ENCODE assay signal across 10 cellular contexts in genomic region chr4:123361195-123361861, GRCh38. TPM values are rescaled to one million over a fixed set of nuclear protein-coding genes. Genes with fewer than 3 reads are reported as not detected.
DNase-seq lines count a peak whose midpoint lies in the region; ATAC-seq and TF ChIP-seq lines count a peak whose summit lies in the region.
"Had no signal": no experiment of that assay in that cellular context is flagged by ENCODE, and none has a peak within 500 bp of the region (broad histone marks: within the 10 kb centered on the region; RNA-seq: fewer than 3 reads in every experiment).

No MANE protein-coding gene starts in this region.

- no peak overlapping the region for H3K4me3 ChIP-seq in gastrocnemius medialis

- ATAC-seq in SK-N-SH treated with all-trans-retinoic acid at 6 μM for 48 hours (peak; percentile 75), gastrocnemius medialis (peak; percentile 41 to 45), GM19455 (IDR thresholded peaks at IDR 0.05; ENCODE audit: unreplicated experiment) (no peak), GM21526 (IDR thresholded peaks at IDR 0.05; ENCODE audit: low FRiP score, unreplicated experiment) (no peak)

- intact Hi-C loops in gastrocnemius medialis (cut with DNase I; ENCODE audit: low total_unique reads) = no loop called here

- no peaks in the 10 kb centered on the region for H3K9me3 ChIP-seq in gastrocnemius medialis

- TF ChIP-seq POLR2A in gastrocnemius medialis (IDR thresholded peaks at IDR 0.05) = no peak

- peaks cover 21 to 25% of the 10 kb centered on the region in 2 donors for H3K4me1 ChIP-seq in gastrocnemius medialis

- H3K36me3 ChIP-seq in gastrocnemius medialis = no peaks in the 10 kb centered on the region

- no peak for TF ChIP-seq CTCF in gastrocnemius medialis (IDR thresholded peaks at IDR 0.05 in 4 of 5, conservative IDR thresholded peaks at IDR 0.05 in 1 of 5)

- no peaks in the 10 kb centered on the region for H3K27me3 ChIP-seq in gastrocnemius medialis

- in situ Hi-C loops in gastrocnemius medialis (cut with MboI; ENCODE audit: low sequenced_read_pairs in 4 of 4) = no loop called here

- DNase-seq in Daoy (ENCODE audit: low read depth) = peak; percentile 7
- DNase-seq in fibroblast of the conjunctiva (ENCODE audit: low read depth) = peak; percentile 85
- no peak for DNase-seq in gastrocnemius medialis
- DNase-seq in NCI-H345 treated with DMSO at 0.1 percent for 48 hours (lab: John Stamatoyannopoulos, UW; ENCODE audit: unreplicated experiment) = no peak
- DNase-seq in NCI-H1092 (lab: John Stamatoyannopoulos, UW) = no peak
- DNase-seq: activated effector memory CD4-positive, alpha-beta T cell treated with anti-CD3 and anti-CD28 coated beads, Interleukin-2, amount 50 U/mL, for 16 hours; KG1 had no signal

- peak overlapping the region; percentile 62 to 69 (median 65) for H3K27ac ChIP-seq in gastrocnemius medialis

TF ChIP-seq in SK-N-SH treated with all-trans-retinoic acid at 6 μM for 48 hours, 23 proteins besides CTCF, POLR2A, EP300 and RAD21:
- TF ChIP-seq ZC3H10 (CRISPR knock-in tag; IDR thresholded peaks at IDR 0.05) = no peak
- no peak for TF ChIP-seq ZNF8 (CRISPR knock-in tag; IDR thresholded peaks at IDR 0.05)
- TF ChIP-seq PPARA (CRISPR knock-in tag; IDR thresholded peaks at IDR 0.05; ENCODE audit: borderline replicate concordance) = no peak
- no peak for TF ChIP-seq ESRRG (CRISPR knock-in tag; IDR thresholded peaks at IDR 0.05)
- no peak for TF ChIP-seq CSRNP3 (CRISPR knock-in tag; IDR thresholded peaks at IDR 0.05)
- no peak for TF ChIP-seq ZFP30 (CRISPR knock-in tag; IDR thresholded peaks at IDR 0.05)
- TF ChIP-seq RARB (CRISPR knock-in tag; IDR thresholded peaks at IDR 0.05) = no peak
- no peak for TF ChIP-seq ISL1 (CRISPR knock-in tag; IDR thresholded peaks at IDR 0.05)
- TF ChIP-seq ZFP3 (CRISPR knock-in tag; IDR thresholded peaks at IDR 0.05) = no peak
- no peak for TF ChIP-seq CSDC2 (CRISPR knock-in tag; IDR thresholded peaks at IDR 0.05)
- TF ChIP-seq TSHZ2 (CRISPR knock-in tag; IDR thresholded peaks at IDR 0.05) = no peak
TF ChIP-seq in SK-N-SH treated with all-trans-retinoic acid at 6 μM for 48 hours: peak in this region for 0.

RNA-seq across cellular contexts. Expression of gene SPRY1, which starts 35.3 kb away (rescaled TPM):
- 0.06 TPM in 1 of 2 replicates, not detected in the other for total RNA-seq in Daoy (2014; rRNA removed; shearing (Covaris generic))
- total RNA-seq in gastrocnemius medialis = 10 to 100 TPM; 32.8 to 72.2 (median 50.9) TPM

Comparison
In these comparisons a context has a peak if more than half of its experiments do, and no peak if none do; other contexts are left out.
1. DNase-seq: peak in Daoy (single experiment) and fibroblast of the conjunctiva (single experiment); none in gastrocnemius medialis (0 of 2), NCI-H345 treated with DMSO at 0.1 percent for 48 hours (single experiment) and NCI-H1092 (single experiment).
2. ATAC-seq: peak in SK-N-SH treated with all-trans-retinoic acid at 6 μM for 48 hours (single experiment) and gastrocnemius medialis (2 of 2); none in GM19455 (single experiment) and GM21526 (single experiment).
3. RNA of gene SPRY1, which starts 35.3 kb away (total RNA-seq): 32.8 to 72.2 TPM in gastrocnemius medialis; 0.06 TPM in Daoy; every median in the first group is over 10 times any median in the second.